ENCODE assay signal across 12 cellular contexts in the genomic region with DNA sequence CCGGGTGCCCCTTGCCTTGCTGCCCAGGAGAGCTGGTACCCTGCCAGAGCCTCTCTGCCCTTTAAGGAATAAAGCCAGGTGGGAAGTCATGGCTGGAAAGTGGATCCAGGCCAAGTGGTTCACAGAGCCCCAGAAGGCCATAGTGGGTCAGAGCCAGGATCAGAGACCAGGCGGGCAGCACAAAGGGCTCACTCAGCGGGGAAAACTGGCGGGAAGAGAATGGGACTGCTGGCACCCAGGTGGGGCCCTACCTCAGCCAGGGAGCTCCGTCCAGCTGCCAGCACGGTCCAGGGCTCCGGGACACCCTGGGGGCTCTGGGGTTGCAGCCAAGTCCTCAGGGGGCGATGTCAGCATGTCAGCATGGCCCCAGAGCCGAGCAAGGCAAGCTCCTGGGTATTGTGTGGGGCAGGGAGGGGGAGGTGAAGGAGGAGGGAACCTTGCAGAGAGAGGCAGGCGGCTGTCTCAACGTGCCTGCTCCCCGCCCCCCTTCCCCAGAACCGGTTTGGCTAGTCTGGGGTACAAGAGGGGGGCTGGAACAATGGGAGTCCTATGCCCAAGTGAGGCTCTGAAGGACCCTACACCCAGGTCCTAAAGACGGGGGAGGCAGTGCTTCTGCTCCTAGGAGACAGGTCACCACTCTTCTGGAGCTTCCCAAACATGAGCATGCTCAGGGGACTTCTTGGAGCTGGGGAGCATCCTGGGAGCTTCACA. TPM values are rescaled to one million over a fixed set of nuclear protein-coding genes. Genes with fewer than 3 reads are reported as not detected.
DNase-seq lines count a peak whose midpoint lies in the region; ATAC-seq and TF ChIP-seq lines count a peak whose summit lies in the region.
"Had no signal": no experiment of that assay in that cellular context is flagged by ENCODE, and none has a peak within 500 bp of the region (broad histone marks: within the 10 kb centered on the region; RNA-seq: fewer than 3 reads in every experiment).

A gene (minus strand): TSS at position 402 of the 711 bp plus-strand sequence. CDS start 3,598 bp downstream, outside the sequence.

- H3K79me1 ChIP-seq in IMR-90 (ENCODE audit: low read depth in 1 of 2, low read length in 2 of 2): no peaks in the 10 kb centered on the region

- no peak within 1 kb of the TSS for H2BK15ac ChIP-seq in IMR-90 (ENCODE audit: low read depth, low read length)

- no peaks in the 10 kb centered on the region for H3K36me3 Mint-ChIP-seq in WTC11
- no peaks in the 10 kb centered on the region for H3K36me3 Mint-ChIP-seq in activated T-helper 2 cell treated with anti-CD3 and anti-CD28 coated beads, Interferon-gamma antibody, Interleukin-2, Interleukin-4, amounts not matched to agents 10 μg/mL and 5 μg/mL and 100 μg/mL, durations not matched to agents 14 hours and 24 hours and 36 hours (ENCODE audit: low read depth)
- H3K36me3 Mint-ChIP-seq: CD8-positive, alpha-beta memory T cell had no signal

- H3K9ac ChIP-seq in BLaER1 treated with 17β-estradiol and CSF1 and Interleukin-3, amounts not matched to agents 10 nM and 100 nM: no peak within 1 kb of the TSS; a peak in 1 of 22 replicates
- no peak within 1 kb of the TSS for H3K9ac ChIP-seq in IMR-90 (ENCODE audit: low read depth, low read length)

- no peak for TF ChIP-seq RAD21 in IMR-90 (IDR thresholded peaks at IDR 0.05; ENCODE audit: low read length)

- H3K4me1 Mint-ChIP-seq in WTC11: peaks cover 52% of the 10 kb centered on the region
- H3K4me1 Mint-ChIP-seq in activated T-helper 2 cell treated with anti-CD3 and anti-CD28 coated beads, Interferon-gamma antibody, Interleukin-2, Interleukin-4, amounts not matched to agents 10 μg/mL and 5 μg/mL and 100 μg/mL, durations not matched to agents 14 hours and 24 hours and 36 hours (ENCODE audit: low read depth): peaks cover 7% of the 10 kb centered on the region

- H3K14ac ChIP-seq in IMR-90 (replicated peaks; ENCODE audit: low read depth, low read length): no peak within 1 kb of the TSS

- H3K27ac Mint-ChIP-seq in WTC11: peak within 1 kb of the TSS; percentile 45
- no peak within 1 kb of the TSS for H3K27ac Mint-ChIP-seq in activated T-helper 2 cell treated with anti-CD3 and anti-CD28 coated beads, Interferon-gamma antibody, Interleukin-2, Interleukin-4, amounts not matched to agents 10 μg/mL and 5 μg/mL and 100 μg/mL, durations not matched to agents 14 hours and 24 hours and 36 hours

- H4K91ac ChIP-seq in IMR-90 (ENCODE audit: insufficient read depth, low read depth, low read length): no peak within 1 kb of the TSS

- no peaks in the 10 kb centered on the region for H3K36me3 ChIP-seq in BLaER1 treated with 17β-estradiol and CSF1 and Interleukin-3, amounts not matched to agents 10 nM and 100 nM
- H3K36me3 ChIP-seq in IMR-90 (ENCODE audit: control insufficient read depth, insufficient read depth, low read length): no peaks in the 10 kb centered on the region
- H3K36me3 ChIP-seq in lung (ENCODE audit: control insufficient read depth in 2 of 2, insufficient read depth in 2 of 2, low read length in 2 of 2): no peaks in the 10 kb centered on the region

- no peak for TF ChIP-seq CTCF in IMR-90 (conservative IDR thresholded peaks at IDR 0.05; ENCODE audit: low read depth, low read length)
- TF ChIP-seq CTCF in WTC11 (IDR thresholded peaks at IDR 0.05): no peak
- TF ChIP-seq CTCF in lung (IDR thresholded peaks at IDR 0.05; ENCODE audit: control extremely low read depth, extremely low read depth): no peak

- H3K4me2 ChIP-seq in BLaER1 treated with 17β-estradiol and CSF1 and Interleukin-3, amounts not matched to agents 10 nM and 100 nM: peak within 1 kb of the TSS in 7 of 11 experiments; percentile 4 to 51 (median 16); a peak in 9 of 22 replicates
- no peak within 1 kb of the TSS for H3K4me2 ChIP-seq in IMR-90 (ENCODE audit: low read depth, low read length)

- H3K18ac ChIP-seq in IMR-90 (ENCODE audit: low read depth, low read length): no peak within 1 kb of the TSS

- POLR2A ChIA-PET in IMR-90 (lab: Charles Lee; ENCODE audit: unreplicated experiment) (no interaction called here), WTC11 (lab: Charles Lee) (interaction anchor here (0.6 to 1.3 kb wide), 3 partner anchors 14 to 73 kb away, joined by 3 to 6 read pairs (median 3); no protein-coding TSS in a partner anchor)

- H3K27ac ChIP-seq in BLaER1 treated with 17β-estradiol and CSF1 and Interleukin-3, amounts not matched to agents 10 nM and 100 nM: no peak within 1 kb of the TSS
- H3K27ac ChIP-seq in IMR-90 (ENCODE audit: insufficient read depth, low read length): no peak within 1 kb of the TSS
- peak within 1 kb of the TSS in 1 of 2 donors; percentile 7 for H3K27ac ChIP-seq in lung (ENCODE audit: low read depth in 1 of 2, low read length in 1 of 2)

- no peak within 1 kb of the TSS for H3K23ac ChIP-seq in IMR-90 (ENCODE audit: low read depth, low read length)

- no peak within 1 kb of the TSS for H4K5ac ChIP-seq in IMR-90 (ENCODE audit: low read depth, low read length)

- no peak for TF ChIP-seq POLR2A in IMR-90 (IDR thresholded peaks at IDR 0.05; ENCODE audit: low read depth, low read length)

- H3K4me3 Mint-ChIP-seq in WTC11: peak within 1 kb of the TSS; percentile 76
- no peak within 1 kb of the TSS for H3K4me3 Mint-ChIP-seq in activated T-helper 2 cell treated with anti-CD3 and anti-CD28 coated beads, Interferon-gamma antibody, Interleukin-2, Interleukin-4, amounts not matched to agents 10 μg/mL and 5 μg/mL and 100 μg/mL, durations not matched to agents 14 hours and 24 hours and 36 hours (ENCODE audit: low read depth)

- H2BK120ac ChIP-seq in IMR-90 (ENCODE audit: low read depth, low read length): no peak within 1 kb of the TSS

- BruUV-seq in IMR-90 (replicated peaks; lab: Mats Ljungman, UMichigan): no TSS peak

- H2BK20ac ChIP-seq in IMR-90 (ENCODE audit: low read depth, low read length): no peak within 1 kb of the TSS

- H2AK9ac ChIP-seq in IMR-90 (replicated peaks; ENCODE audit: low read depth, low read length, poor library complexity): peak within 1 kb of the TSS; percentile 28

- H3K27me3 ChIP-seq in BLaER1 treated with 17β-estradiol and CSF1 and Interleukin-3, amounts not matched to agents 10 nM and 100 nM: peaks cover 0 to 9% (median 0%) of the 10 kb centered on the region in 11 experiments; a peak in 6 of 22 replicates
- H3K27me3 ChIP-seq in IMR-90 (ENCODE audit: control insufficient read depth, insufficient read depth, low read length) (no peaks in the 10 kb centered on the region), lung (ENCODE audit: control insufficient read depth, insufficient read depth) (no peaks in the 10 kb centered on the region)

- peaks cover 25 to 41% (median 34%) of the 10 kb centered on the region in 10 experiments for H3K4me1 ChIP-seq in BLaER1 treated with 17β-estradiol and CSF1 and Interleukin-3, amounts not matched to agents 10 nM and 100 nM
- peaks cover 2% of the 10 kb centered on the region for H3K4me1 ChIP-seq in IMR-90 (ENCODE audit: control insufficient read depth, insufficient read depth, low read length)
- H3K4me1 ChIP-seq in lung (ENCODE audit: control insufficient read depth in 2 of 2, insufficient read depth in 2 of 2, low read length in 2 of 2): peaks cover 0 to 9% of the 10 kb centered on the region in 2 donors

- H2AK5ac ChIP-seq in IMR-90 (ENCODE audit: low read depth, low read length): no peak within 1 kb of the TSS

- H3K27me3 Mint-ChIP-seq in WTC11 (ENCODE audit: low read depth): peaks cover 10% of the 10 kb centered on the region
- no peaks in the 10 kb centered on the region for H3K27me3 Mint-ChIP-seq in activated T-helper 2 cell treated with anti-CD3 and anti-CD28 coated beads, Interferon-gamma antibody, Interleukin-2, Interleukin-4, amounts not matched to agents 10 μg/mL and 5 μg/mL and 100 μg/mL, durations not matched to agents 14 hours and 24 hours and 36 hours (ENCODE audit: low read depth)

- no peak within 1 kb of the TSS for H4K8ac ChIP-seq in IMR-90 (ENCODE audit: low read depth in 2 of 2, low read length in 2 of 2)

- no peak within 1 kb of the TSS for H2AFZ ChIP-seq in IMR-90 (replicated peaks; ENCODE audit: low read length, poor library complexity)

- in situ Hi-C loops in IMR-90 (cut with MboI; ENCODE audit: low sequenced_read_pairs): no loop called here

- no peak within 1 kb of the TSS for H3K4me3 ChIP-seq in BLaER1 treated with 17β-estradiol and CSF1 and Interleukin-3, amounts not matched to agents 10 nM and 100 nM
- H3K4me3 ChIP-seq in IMR-90 (ENCODE audit: insufficient read depth, low read depth, low read length) (no peak within 1 kb of the TSS), lung (no peak within 1 kb of the TSS)

- DNase-seq in IMR-90 (no peak), WTC11 (ENCODE audit: low spot score) (peak; percentile 79), lung (ENCODE audit: low spot score) (peak; percentile 80), dedifferentiated amniotic fluid mesenchymal stem cell (ENCODE audit: extremely low spot score) (no peak), NCI-H226 (no peak)
- DNase-seq in activated T-helper 2 cell treated with anti-CD3 and anti-CD28 coated beads, Interferon-gamma antibody, Interleukin-2, Interleukin-4, amounts not matched to agents 10 μg/mL and 5 μg/mL and 100 μg/mL, durations not matched to agents 14 hours and 24 hours and 36 hours (ENCODE audit: low spot score): no peak
- DNase-seq in activated CD4-positive, CD25-positive, alpha-beta regulatory T cell treated with anti-CD3 and anti-CD28 coated beads, Interleukin-2, amount 50 U/mL, for 72 hours: no peak
- DNase-seq: CD8-positive, alpha-beta memory T cell; Kasumi-1; left cardiac atrium; stimulated activated naive CD8-positive, alpha-beta T cell treated with anti-CD3 and anti-CD28 coated beads, Interleukin-15, Interleukin-2, amounts not matched to agents 100 U/mL and 50 U/mL, for 24 hours had no signal

- WGBS in IMR-90 (ENCODE audit: extremely low coverage in 2 of 2, insufficient read length in 1 of 2), 2 experiments: 39% methylated on average over 5 of the region's 14 CpGs; no CpG with 5 or more reads in 1 of the 2 experiments
- 46 to 63% methylated on average over 14 of the region's 14 CpGs for WGBS in lung, 2 donors

- no peaks in the 10 kb centered on the region for H4K20me1 ChIP-seq in BLaER1 treated with 17β-estradiol and CSF1 and Interleukin-3, amounts not matched to agents 10 nM and 100 nM
- H4K20me1 ChIP-seq in IMR-90 (ENCODE audit: insufficient read depth, low read length): no peaks in the 10 kb centered on the region

- no peaks in the 10 kb centered on the region for H3K9me3 Mint-ChIP-seq in WTC11
- no peaks in the 10 kb centered on the region for H3K9me3 Mint-ChIP-seq in activated T-helper 2 cell treated with anti-CD3 and anti-CD28 coated beads, Interferon-gamma antibody, Interleukin-2, Interleukin-4, amounts not matched to agents 10 μg/mL and 5 μg/mL and 100 μg/mL, durations not matched to agents 14 hours and 24 hours and 36 hours
- H3K9me3 Mint-ChIP-seq: CD8-positive, alpha-beta memory T cell had no signal

- ATAC-seq in IMR-90 (ENCODE audit: low read depth) (no peak), WTC11 (peak; percentile 36), lung (ENCODE audit: insufficient read depth, low FRiP score) (no peak)
- ATAC-seq: left cardiac atrium; stimulated activated naive CD8-positive, alpha-beta T cell treated with anti-CD3 and anti-CD28 coated beads, Interleukin-15, Interleukin-2, amounts not matched to agents 100 U/mL and 50 U/mL, for 24 hours had no signal

- no peak within 1 kb of the TSS for H3K4ac ChIP-seq in IMR-90 (ENCODE audit: low read depth, low read length)

- dilution Hi-C loops in IMR-90 (cut with HindIII; ENCODE audit: low sequenced_read_pairs, unreplicated experiment): no loop called here

- intact Hi-C loops in IMR-90 (cut with micrococcal nuclease): no loop called here
- intact Hi-C loops in activated T-helper 2 cell treated with anti-CD3 and anti-CD28 coated beads, Interferon-gamma antibody, Interleukin-2, Interleukin-4, amounts not matched to agents 10 μg/mL and 5 μg/mL and 100 μg/mL, durations not matched to agents 14 hours and 24 hours and 36 hours (cut with micrococcal nuclease): no loop called here

- no peak within 1 kb of the TSS for H2BK5ac ChIP-seq in IMR-90 (ENCODE audit: low read depth, low read length, poor library complexity, severe bottlenecking)

- CTCF ChIA-PET in IMR-90 (lab: Yijun Ruan, JAX) (no interaction called here), WTC11 (lab: Charles Lee) (interaction anchor here (1.0 to 2.5 kb wide), 7 partner anchors 14 to 151 kb away, joined by 3 to 11 read pairs (median 7); no protein-coding TSS in a partner anchor)

- H3K9me1 ChIP-seq in IMR-90 (ENCODE audit: insufficient read depth, low read length): 0 out of 2 replicates have a peak, but pooled peaks cover 5% of the 10 kb centered on the region

- no peak within 1 kb of the TSS for H3K56ac ChIP-seq in IMR-90 (ENCODE audit: extremely low read depth, insufficient read depth, low read length)

- no peaks in the 10 kb centered on the region for H3K9me3 ChIP-seq in BLaER1 treated with 17β-estradiol and CSF1 and Interleukin-3, amounts not matched to agents 10 nM and 100 nM (replicated peaks in 1 of 11)
- H3K9me3 ChIP-seq in IMR-90 (ENCODE audit: control insufficient read depth, insufficient read depth, low read length): no peaks in the 10 kb centered on the region
- no peaks in the 10 kb centered on the region for H3K9me3 ChIP-seq in lung (ENCODE audit: control insufficient read depth in 2 of 2, insufficient read depth in 1 of 2, low read length in 1 of 2)

RNA-seq across cellular contexts. Expression of the gene that starts here (rescaled TPM):
- total RNA-seq in IMR-90 (2012; rRNA removed): 3.3 and 4.5 TPM in 2 replicates
- polyA plus RNA-seq in IMR-90 (2012; rRNA removed): 16.8 and 17.2 TPM in 2 replicates
- polyA plus RNA-seq in IMR-90 (2012; cell fraction: cytosol; rRNA removed): 13.6 and 18.3 TPM in 2 replicates
- polyA plus RNA-seq in IMR-90 (2012; cell fraction: nucleus; rRNA removed; ENCODE audit: low replicate concordance): 34.8 and 65.2 TPM in 2 replicates
- total RNA-seq in WTC11 (2021): 51.1 to 53.1 TPM (median 52.9 TPM) in 3 replicates
- total RNA-seq in lung: 10 to 100 TPM; 17.1 to 17.3 TPM
- 10 to 100 TPM in 1 of 2 donors, 1 to 10 TPM in 1; 9.5 to 12.5 TPM for polyA plus RNA-seq in lung
- 6.4 and 7.5 TPM in 2 replicates for total RNA-seq in activated T-helper 2 cell treated with anti-CD3 and anti-CD28 coated beads, Interferon-gamma antibody, Interleukin-2, Interleukin-4, amounts not matched to agents 10 μg/mL and 5 μg/mL and 100 μg/mL, durations not matched to agents 14 hours and 24 hours and 36 hours

Comparison
In these comparisons a context has a peak if more than half of its experiments do, and no peak if none do; other contexts are left out.
1. DNase-seq: peak in WTC11 (single experiment) and lung (single experiment); none in IMR-90 (single experiment), dedifferentiated amniotic fluid mesenchymal stem cell (single experiment), NCI-H226 (single experiment), activated T-helper 2 cell treated with anti-CD3 and anti-CD28 coated beads, Interferon-gamma antibody, Interleukin-2, Interleukin-4, amounts not matched to agents 10 μg/mL and 5 μg/mL and 100 μg/mL, durations not matched to agents 14 hours and 24 hours and 36 hours (single experiment) and activated CD4-positive, CD25-positive, alpha-beta regulatory T cell treated with anti-CD3 and anti-CD28 coated beads, Interleukin-2, amount 50 U/mL, for 72 hours (single experiment).